ENCODE assay signal across 22 cellular contexts in genomic region chr5:142636093-142636492, GRCh38. TPM values are rescaled to one million over a fixed set of nuclear protein-coding genes. Genes with fewer than 3 reads are reported as not detected.
"Had no signal": no experiment of that assay in that cellular context is flagged by ENCODE, and none has a peak within 500 bp of the region (broad histone marks: within the 10 kb centered on the region; RNA-seq: fewer than 3 reads in every experiment).

No MANE protein-coding gene starts in this region.

- ATAC-seq: activated CD8-positive, alpha-beta memory T cell treated with anti-CD3 and anti-CD28 coated beads, Interleukin-2, amount 10 ng/mL, durations not matched to agents 7 days and 5 days; esophagus mucosa; left cardiac atrium; lower lobe of right lung; natural killer cell treated with Interleukin-12 subunit alpha and Interleukin-12 subunit beta and Interleukin-15 and Interleukin-18, amount 100 ng/mL, for 72 hours; stimulated activated effector memory CD8-positive, alpha-beta T cell treated with anti-CD3 and anti-CD28 coated beads, Interleukin-12 subunit alpha, Interleukin-12 subunit beta, amount 100 ng/mL, for 72 hours had no signal

- H3K36me3 ChIP-seq: lower lobe of right lung, prostate gland, right atrium auricular region, upper lobe of left lung had no signal

- H3K27me3 ChIP-seq: right atrium auricular region, testis, upper lobe of left lung had no signal

- H3K4me3 ChIP-seq: lower lobe of right lung, prostate gland, right atrium auricular region, testis, upper lobe of left lung had no signal

- H3K4me1 Mint-ChIP-seq: activated CD4-positive, alpha-beta memory T cell treated with anti-CD3 and anti-CD28 coated beads, Interleukin-2, amount 10 ng/mL, durations not matched to agents 7 days and 5 days; stimulated activated effector memory CD8-positive, alpha-beta T cell treated with anti-CD3 and anti-CD28 coated beads, Interleukin-12 subunit alpha, Interleukin-12 subunit beta, amount 100 ng/mL, for 72 hours had no signal

- H3K27ac Mint-ChIP-seq: activated CD4-positive, alpha-beta memory T cell treated with anti-CD3 and anti-CD28 coated beads, Interleukin-2, amount 10 ng/mL, durations not matched to agents 7 days and 5 days; activated CD8-positive, alpha-beta memory T cell treated with anti-CD3 and anti-CD28 coated beads, Interleukin-2, amount 10 ng/mL, durations not matched to agents 7 days and 5 days; activated naive CD8-positive, alpha-beta T cell treated with anti-CD3 and anti-CD28 coated beads, Interleukin-2, amount 10 ng/mL, durations not matched to agents 7 days and 5 days; natural killer cell treated with Interleukin-12 subunit alpha and Interleukin-12 subunit beta and Interleukin-15 and Interleukin-18, amount 100 ng/mL, for 72 hours; stimulated activated effector memory CD8-positive, alpha-beta T cell treated with anti-CD3 and anti-CD28 coated beads, Interleukin-12 subunit alpha, Interleukin-12 subunit beta, amount 100 ng/mL, for 72 hours had no signal

- H3K9me3 Mint-ChIP-seq: activated CD4-positive, alpha-beta memory T cell treated with anti-CD3 and anti-CD28 coated beads, Interleukin-2, amount 10 ng/mL, durations not matched to agents 7 days and 5 days; activated naive CD8-positive, alpha-beta T cell treated with anti-CD3 and anti-CD28 coated beads, Interleukin-2, amount 10 ng/mL, durations not matched to agents 7 days and 5 days; natural killer cell treated with Interleukin-12 subunit alpha and Interleukin-12 subunit beta and Interleukin-15 and Interleukin-18, amount 100 ng/mL, for 72 hours; stimulated activated effector memory CD8-positive, alpha-beta T cell treated with anti-CD3 and anti-CD28 coated beads, Interleukin-12 subunit alpha, Interleukin-12 subunit beta, amount 100 ng/mL, for 72 hours had no signal

- H3K27ac ChIP-seq: lower lobe of right lung, prostate gland, right atrium auricular region, testis, upper lobe of left lung had no signal

- H3K9me3 ChIP-seq: lower lobe of right lung, prostate gland, right atrium auricular region, testis, upper lobe of left lung had no signal

- H3K36me3 Mint-ChIP-seq: activated CD8-positive, alpha-beta memory T cell treated with anti-CD3 and anti-CD28 coated beads, Interleukin-2, amount 10 ng/mL, durations not matched to agents 7 days and 5 days; activated naive CD8-positive, alpha-beta T cell treated with anti-CD3 and anti-CD28 coated beads, Interleukin-2, amount 10 ng/mL, durations not matched to agents 7 days and 5 days; brain; natural killer cell treated with Interleukin-12 subunit alpha and Interleukin-12 subunit beta and Interleukin-15 and Interleukin-18, amount 100 ng/mL, for 72 hours; stimulated activated effector memory CD8-positive, alpha-beta T cell treated with anti-CD3 and anti-CD28 coated beads, Interleukin-12 subunit alpha, Interleukin-12 subunit beta, amount 100 ng/mL, for 72 hours had no signal

- H3K4me1 ChIP-seq: prostate gland, upper lobe of left lung had no signal

- DNase-seq: activated CD4-positive, alpha-beta memory T cell treated with anti-CD3 and anti-CD28 coated beads, Interleukin-2, amount 10 ng/mL, durations not matched to agents 7 days and 5 days; activated CD4-positive, alpha-beta T cell treated with anti-CD3 and anti-CD28 coated beads for 48 hours; activated CD4-positive, CD25-positive, alpha-beta regulatory T cell; activated CD8-positive, alpha-beta memory T cell treated with anti-CD3 and anti-CD28 coated beads, Interleukin-2, amount 10 ng/mL, durations not matched to agents 7 days and 5 days; activated naive CD4-positive, alpha-beta T cell; activated naive CD8-positive, alpha-beta T cell treated with anti-CD3 and anti-CD28 coated beads, Interleukin-2, amount 10 ng/mL, durations not matched to agents 7 days and 5 days; central memory CD4-positive, alpha-beta T cell; left cardiac atrium; lower lobe of right lung; occipital lobe; small intestine; stimulated activated CD4-positive, alpha-beta T cell treated with anti-CD3 and anti-CD28 coated beads, Interleukin-4, amount 100 ng/mL, for 24 hours; T-helper 1 cell; T-helper 9 cell; testis; upper lobe of left lung had no signal

- H3K4me3 Mint-ChIP-seq: activated CD4-positive, alpha-beta memory T cell treated with anti-CD3 and anti-CD28 coated beads, Interleukin-2, amount 10 ng/mL, durations not matched to agents 7 days and 5 days; activated CD8-positive, alpha-beta memory T cell treated with anti-CD3 and anti-CD28 coated beads, Interleukin-2, amount 10 ng/mL, durations not matched to agents 7 days and 5 days; activated naive CD8-positive, alpha-beta T cell treated with anti-CD3 and anti-CD28 coated beads, Interleukin-2, amount 10 ng/mL, durations not matched to agents 7 days and 5 days; brain; natural killer cell treated with Interleukin-12 subunit alpha and Interleukin-12 subunit beta and Interleukin-15 and Interleukin-18, amount 100 ng/mL, for 72 hours; stimulated activated effector memory CD8-positive, alpha-beta T cell treated with anti-CD3 and anti-CD28 coated beads, Interleukin-12 subunit alpha, Interleukin-12 subunit beta, amount 100 ng/mL, for 72 hours had no signal

RNA-seq across cellular contexts. Expression of gene FGF1, which starts 49.8 kb away (rescaled TPM):
- total RNA-seq: activated CD4-positive, alpha-beta memory T cell treated with anti-CD3 and anti-CD28 coated beads, Interleukin-2, amount 10 ng/mL, durations not matched to agents 7 days and 5 days; activated CD8-positive, alpha-beta memory T cell treated with anti-CD3 and anti-CD28 coated beads, Interleukin-2, amount 10 ng/mL, durations not matched to agents 7 days and 5 days; activated naive CD8-positive, alpha-beta T cell treated with anti-CD3 and anti-CD28 coated beads, Interleukin-2, amount 10 ng/mL, durations not matched to agents 7 days and 5 days; natural killer cell treated with Interleukin-12 subunit alpha and Interleukin-12 subunit beta and Interleukin-15 and Interleukin-18, amount 100 ng/mL, for 72 hours had no signal
